21 cellular contexts compared by ENCODE assay signal in the genomic region with DNA sequence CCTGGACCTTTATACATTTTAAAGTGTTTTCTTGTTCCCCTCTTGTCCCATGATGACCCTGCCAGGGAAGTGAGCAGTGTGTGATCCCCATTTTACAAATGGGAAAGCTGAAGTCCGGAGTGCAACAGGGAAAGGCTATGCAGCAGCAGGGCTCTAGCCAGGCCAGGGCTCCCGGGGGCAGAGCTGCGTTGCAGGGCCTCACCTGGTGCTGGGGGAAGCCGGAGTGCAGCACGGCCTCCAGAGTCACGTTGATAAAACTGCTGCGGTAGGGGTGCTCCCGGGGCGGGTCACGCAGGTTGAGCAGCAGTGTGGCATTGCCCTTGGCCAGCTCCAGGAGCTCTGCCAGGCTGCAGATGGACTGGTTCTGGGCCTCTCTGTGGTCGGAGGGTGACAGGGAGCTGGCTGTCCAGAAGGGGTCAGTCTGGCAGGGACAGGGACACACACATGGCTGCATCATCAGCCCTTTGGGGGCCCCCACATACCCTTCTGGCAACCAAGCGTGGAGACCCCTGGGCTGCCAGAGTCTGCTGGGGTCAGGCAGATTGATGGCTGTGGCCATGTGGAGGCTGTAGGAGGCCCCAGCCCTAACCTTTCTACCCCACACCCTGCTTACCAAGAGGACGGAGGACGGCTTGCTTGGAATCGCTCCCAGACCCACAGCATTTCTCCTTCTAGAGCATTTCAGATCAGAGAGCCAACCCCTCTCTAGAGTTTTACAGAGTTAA. TPM values are rescaled to one million over a fixed set of nuclear protein-coding genes. Genes with fewer than 3 reads are reported as not detected.
DNase-seq lines count a peak whose midpoint lies in the region; ATAC-seq and TF ChIP-seq lines count a peak whose summit lies in the region.
"Had no signal": no experiment of that assay in that cellular context is flagged by ENCODE, and none has a peak within 500 bp of the region (broad histone marks: within the 10 kb centered on the region; RNA-seq: fewer than 3 reads in every experiment).

No MANE protein-coding gene starts in this region.

- no peak overlapping the region for H3K27ac ChIP-seq in WERI-Rb-1
- H3K27ac ChIP-seq in caudate nucleus (ENCODE audit: low read depth, low read length) = no peak overlapping the region
- H3K27ac ChIP-seq: A549; BLaER1 treated with 17β-estradiol and CSF1 and Interleukin-3, amounts not matched to agents 10 nM and 100 nM had no signal

- H3K4me3 ChIP-seq in WERI-Rb-1 (ENCODE audit: low read depth, low read length) = no peak overlapping the region
- H3K4me3 ChIP-seq: A549; BLaER1 treated with 17β-estradiol and CSF1 and Interleukin-3, amounts not matched to agents 10 nM and 100 nM; HAP-1 had no signal

- TF ChIP-seq CTCF in WERI-Rb-1 (IDR thresholded peaks at IDR 0.05; ENCODE audit: low read depth, low read length) = 0 out of 2 replicates have a peak, but pooled peaks have one; percentile 14

- intact Hi-C loops in left cardiac atrium (cut with DNase I) = loop anchor here in 1 of 2 donors (10.0 kb wide), 1 partner anchor 48 kb away; the partner anchor contains the start of gene RPS3
- intact Hi-C loops in cardiac septum (cut with DNase I) = loop anchor here (10.0 kb wide), 1 partner anchor 422 kb away; no protein-coding TSS in a partner anchor
- intact Hi-C loops in posterior vena cava (cut with DNase I) = no loop called here

- no peaks in the 10 kb centered on the region for H3K36me3 ChIP-seq in WERI-Rb-1
- H3K36me3 ChIP-seq: BE2C, HAP-1 had no signal

- ATAC-seq in left cardiac atrium = no peak
- ATAC-seq: A549 had no signal

- DNase-seq in left cardiac atrium (peak; percentile 8), cardiac septum (ENCODE audit: low spot score) (no peak), WERI-Rb-1 (no peak), left kidney (ENCODE audit: low read depth, low spot score) (peak; percentile 48), posterior vena cava (ENCODE audit: low spot score) (peak; percentile 77), HPDE6-E6E7 (ENCODE audit: extremely low spot score) (no peak), caudate nucleus (lab: John Stamatoyannopoulos, UW) (no peak), NCI-H1694 (lab: John Stamatoyannopoulos, UW) (no peak)
- DNase-seq: 8988T; ACHN; AML-193; BE2C; CD4-positive, alpha-beta T cell; CD8-positive, alpha-beta memory T cell; DMS53; DMS79 treated with DMSO at 0.1 percent for 48 hours; GOT3; HFFc6 had no signal

- no peaks in the 10 kb centered on the region for H3K9me3 ChIP-seq in WERI-Rb-1 (ENCODE audit: severe bottlenecking)
- H3K9me3 ChIP-seq: A549; BE2C; BLaER1 treated with 17β-estradiol and CSF1 and Interleukin-3, amounts not matched to agents 10 nM and 100 nM; HAP-1 had no signal

- no peaks in the 10 kb centered on the region for H3K27me3 ChIP-seq in WERI-Rb-1 (ENCODE audit: insufficient read depth, low read depth, severe bottlenecking)
- H3K27me3 ChIP-seq: BE2C; BLaER1 treated with 17β-estradiol and CSF1 and Interleukin-3, amounts not matched to agents 10 nM and 100 nM had no signal

RNA-seq across cellular contexts. Expression of gene KLHL35, which starts 9.3 kb away (rescaled TPM):
- total RNA-seq in left cardiac atrium (1 to 10 TPM; 1.1 to 1.2 TPM), cardiac septum (0.75 TPM), posterior vena cava (under 1 TPM; 0.67 to 0.79 TPM)
- total RNA-seq: HFFc6 had no signal

RNA-seq across cellular contexts. Expression of gene RPS3, which starts 43.0 kb away (rescaled TPM):
- total RNA-seq in left cardiac atrium (1,000 to 10,000 TPM; 1,106 to 1,117 TPM), cardiac septum (717 TPM), posterior vena cava (1,000 to 10,000 TPM; 1,304 to 1,399 TPM)

Comparison
In these comparisons a context has a peak if more than half of its experiments do, and no peak if none do; other contexts are left out.
1. DNase-seq: peak in left cardiac atrium (single experiment), left kidney (single experiment) and posterior vena cava (single experiment); none in cardiac septum (single experiment), WERI-Rb-1 (single experiment), HPDE6-E6E7 (single experiment), caudate nucleus (0 of 61) and NCI-H1694 (single experiment).